2 cellular contexts compared by ENCODE assay signal in genomic region chr11:68351450-68352275, GRCh38.
TF ChIP-seq lines count a peak whose summit lies in the region.

No MANE protein-coding gene starts in this region.

TF ChIP-seq in SK-N-SH, 30 proteins besides CTCF, POLR2A, EP300 and RAD21 (continued from another document):
- no peak for TF ChIP-seq MXI1 (IDR thresholded peaks at IDR 0.05; ENCODE audit: low read depth, low read length)
- TF ChIP-seq RFX5 (IDR thresholded peaks at IDR 0.05; ENCODE audit: low read length): no peak
- no peak for TF ChIP-seq PBX3 (IDR thresholded peaks at IDR 0.05)
- TF ChIP-seq TCF12 (IDR thresholded peaks at IDR 0.05): no peak
- no peak for TF ChIP-seq USF1 (IDR thresholded peaks at IDR 0.05; ENCODE audit: borderline replicate concordance, low read depth)
TF ChIP-seq in SK-N-SH: peak in this region for 0.

TF ChIP-seq in SK-N-SH treated with all-trans-retinoic acid at 6 μM for 48 hours, 23 proteins besides CTCF, POLR2A, EP300 and RAD21 (continued from another document):
- TF ChIP-seq PATZ1 (CRISPR knock-in tag; IDR thresholded peaks at IDR 0.05; ENCODE audit: borderline replicate concordance): no peak
- TF ChIP-seq TOX (CRISPR knock-in tag; IDR thresholded peaks at IDR 0.05; ENCODE audit: borderline replicate concordance): no peak
- no peak for TF ChIP-seq ARNTL (CRISPR knock-in tag; IDR thresholded peaks at IDR 0.05; ENCODE audit: borderline replicate concordance, low read depth)
- no peak for TF ChIP-seq TCF4 (CRISPR knock-in tag; IDR thresholded peaks at IDR 0.05; ENCODE audit: borderline replicate concordance)
- TF ChIP-seq ZNF70 (CRISPR knock-in tag; IDR thresholded peaks at IDR 0.05): no peak
- no peak for TF ChIP-seq TSHZ2 (CRISPR knock-in tag; IDR thresholded peaks at IDR 0.05)
- TF ChIP-seq GLIS3 (CRISPR knock-in tag; IDR thresholded peaks at IDR 0.05): no peak
- TF ChIP-seq RARB (CRISPR knock-in tag; IDR thresholded peaks at IDR 0.05): no peak
- TF ChIP-seq ZNF565 (CRISPR knock-in tag; conservative IDR thresholded peaks at IDR 0.05; ENCODE audit: low read depth): no peak
